ENCODE assay signal across 12 cellular contexts in genomic region chr5:131377785-131378325, GRCh38.
DNase-seq lines count a peak whose midpoint lies in the region; ATAC-seq and TF ChIP-seq lines count a peak whose summit lies in the region.
"Had no signal": no experiment of that assay in that cellular context is flagged by ENCODE, and none has a peak within 500 bp of the region (broad histone marks: within the 10 kb centered on the region; RNA-seq: fewer than 3 reads in every experiment).

No MANE protein-coding gene starts in this region.

- H3K27ac ChIP-seq in substantia nigra (ENCODE audit: low read depth, low read length, poor library complexity, severe bottlenecking) (peak overlapping the region; percentile 89), foreskin keratinocyte (no peak overlapping the region)

- CTCF ChIA-PET in activated naive CD4-positive, alpha-beta T cell treated with anti-CD3 and anti-CD28 coated beads for 36 hours (lab: Charles Lee): interaction anchor here (0.5 to 2.4 kb wide), 8 partner anchors 11 to 249 kb away, joined by 3 to 10 read pairs (median 4); no protein-coding TSS in a partner anchor

- peaks cover 3% of the 10 kb centered on the region for H3K4me1 ChIP-seq in foreskin keratinocyte

- H3K36me3 Mint-ChIP-seq in activated naive CD4-positive, alpha-beta T cell treated with anti-CD3 and anti-CD28 coated beads for 36 hours (ENCODE audit: low read depth): peaks cover 33% of the 10 kb centered on the region
- H3K36me3 Mint-ChIP-seq in activated T-helper 2 cell treated with anti-CD3 and anti-CD28 coated beads, Interferon-gamma antibody, Interleukin-2, Interleukin-4, amounts not matched to agents 10 μg/mL and 5 μg/mL and 100 μg/mL, durations not matched to agents 14 hours and 24 hours and 36 hours (ENCODE audit: low read depth): peaks cover 43% of the 10 kb centered on the region

- H3K4me3 Mint-ChIP-seq in activated naive CD4-positive, alpha-beta T cell treated with anti-CD3 and anti-CD28 coated beads for 36 hours: peak overlapping the region; percentile 26
- peak overlapping the region; percentile 34 for H3K4me3 Mint-ChIP-seq in activated T-helper 2 cell treated with anti-CD3 and anti-CD28 coated beads, Interferon-gamma antibody, Interleukin-2, Interleukin-4, amounts not matched to agents 10 μg/mL and 5 μg/mL and 100 μg/mL, durations not matched to agents 14 hours and 24 hours and 36 hours (ENCODE audit: low read depth)

- H3K27ac Mint-ChIP-seq in activated naive CD4-positive, alpha-beta T cell treated with anti-CD3 and anti-CD28 coated beads for 36 hours: peak overlapping the region; percentile 85
- peak overlapping the region; percentile 91 for H3K27ac Mint-ChIP-seq in activated T-helper 2 cell treated with anti-CD3 and anti-CD28 coated beads, Interferon-gamma antibody, Interleukin-2, Interleukin-4, amounts not matched to agents 10 μg/mL and 5 μg/mL and 100 μg/mL, durations not matched to agents 14 hours and 24 hours and 36 hours

- peaks cover 90% of the 10 kb centered on the region for H3K4me1 Mint-ChIP-seq in activated naive CD4-positive, alpha-beta T cell treated with anti-CD3 and anti-CD28 coated beads for 36 hours (ENCODE audit: low read depth)
- H3K4me1 Mint-ChIP-seq in activated T-helper 2 cell treated with anti-CD3 and anti-CD28 coated beads, Interferon-gamma antibody, Interleukin-2, Interleukin-4, amounts not matched to agents 10 μg/mL and 5 μg/mL and 100 μg/mL, durations not matched to agents 14 hours and 24 hours and 36 hours (ENCODE audit: low read depth): peaks cover 76% of the 10 kb centered on the region

- TF ChIP-seq CTCF in foreskin keratinocyte (conservative IDR thresholded peaks at IDR 0.05): no peak

- no peaks in the 10 kb centered on the region for H3K27me3 Mint-ChIP-seq in activated naive CD4-positive, alpha-beta T cell treated with anti-CD3 and anti-CD28 coated beads for 36 hours (ENCODE audit: low read depth)
- no peaks in the 10 kb centered on the region for H3K27me3 Mint-ChIP-seq in activated T-helper 2 cell treated with anti-CD3 and anti-CD28 coated beads, Interferon-gamma antibody, Interleukin-2, Interleukin-4, amounts not matched to agents 10 μg/mL and 5 μg/mL and 100 μg/mL, durations not matched to agents 14 hours and 24 hours and 36 hours (ENCODE audit: low read depth)

- H3K9me3 Mint-ChIP-seq in activated naive CD4-positive, alpha-beta T cell treated with anti-CD3 and anti-CD28 coated beads for 36 hours: no peaks in the 10 kb centered on the region
- H3K9me3 Mint-ChIP-seq in activated T-helper 2 cell treated with anti-CD3 and anti-CD28 coated beads, Interferon-gamma antibody, Interleukin-2, Interleukin-4, amounts not matched to agents 10 μg/mL and 5 μg/mL and 100 μg/mL, durations not matched to agents 14 hours and 24 hours and 36 hours: no peaks in the 10 kb centered on the region

- no peak for DNase-seq in activated naive CD4-positive, alpha-beta T cell treated with anti-CD3 and anti-CD28 coated beads for 36 hours
- DNase-seq in activated naive CD4-positive, alpha-beta T cell treated with Interleukin-2 at 50 U/mL for 16 hours: no peak
- no peak for DNase-seq in activated T-helper 2 cell treated with anti-CD3 and anti-CD28 coated beads, Interferon-gamma antibody, Interleukin-2, Interleukin-4, amounts not matched to agents 10 μg/mL and 5 μg/mL and 100 μg/mL, durations not matched to agents 14 hours and 24 hours and 36 hours (ENCODE audit: low spot score)
- DNase-seq in hepatic stellate cell (ENCODE audit: low spot score): peak; percentile 12
- no peak for DNase-seq in substantia nigra (lab: John Stamatoyannopoulos, UW)
- no peak for DNase-seq in occipital lobe (lab: John Stamatoyannopoulos, UW)
- no peak for DNase-seq in stimulated activated CD8-positive, alpha-beta memory T cell treated with anti-CD3 and anti-CD28 coated beads, Interleukin-4, amount 100 ng/mL, for 48 hours
- DNase-seq in foreskin keratinocyte: no peak
- DNase-seq: activated CD4-positive, alpha-beta T cell treated with anti-CD3 and anti-CD28 coated beads, Interleukin-2, amount 50 U/mL, for 4 hours; pancreas; PC-3 had no signal

- H3K27me3 ChIP-seq in foreskin keratinocyte: no peaks in the 10 kb centered on the region
- H3K27me3 ChIP-seq: BLaER1, pancreas had no signal

- intact Hi-C loops in activated naive CD4-positive, alpha-beta T cell treated with anti-CD3 and anti-CD28 coated beads for 36 hours (cut with micrococcal nuclease): loop anchor here (5.0 kb wide), 2 partner anchors 164 to 259 kb away; partner anchors contain the start of gene RAPGEF6
- intact Hi-C loops in activated T-helper 2 cell treated with anti-CD3 and anti-CD28 coated beads, Interferon-gamma antibody, Interleukin-2, Interleukin-4, amounts not matched to agents 10 μg/mL and 5 μg/mL and 100 μg/mL, durations not matched to agents 14 hours and 24 hours and 36 hours (cut with micrococcal nuclease): loop anchor here (2.0 kb wide), 1 partner anchor 17 kb away; no protein-coding TSS in a partner anchor

- no peak for ATAC-seq in foreskin keratinocyte
- ATAC-seq: pancreas, PC-3 had no signal
